Comparison of ENCODE assay signal across 21 cellular contexts in genomic region chr6:3650341-3650958, GRCh38.
"Had no signal": no experiment of that assay in that cellular context is flagged by ENCODE, and none has a peak within 500 bp of the region (broad histone marks: within the 10 kb centered on the region; RNA-seq: fewer than 3 reads in every experiment).

No MANE protein-coding gene starts in this region.

- H3K27me3 ChIP-seq: ovary, right atrium auricular region, sigmoid colon, testis, tibial nerve, uterus had no signal

- H3K36me3 Mint-ChIP-seq: naive thymus-derived CD4-positive, alpha-beta T cell had no signal

- H3K9me3 Mint-ChIP-seq: stimulated activated naive CD8-positive, alpha-beta T cell treated with anti-CD3 and anti-CD28 coated beads, Interleukin-15, Interleukin-2, amounts not matched to agents 100 ng/mL and 50 ng/mL, for 24 hours had no signal

- H3K4me3 ChIP-seq: coronary artery, heart left ventricle, ovary, right atrium auricular region, sigmoid colon, skin epidermis, testis, tibial nerve, uterus had no signal

- H3K4me3 Mint-ChIP-seq: endodermal cell; naive thymus-derived CD4-positive, alpha-beta T cell; stimulated activated naive CD8-positive, alpha-beta T cell treated with anti-CD3 and anti-CD28 coated beads, Interleukin-15, Interleukin-2, amounts not matched to agents 100 ng/mL and 50 ng/mL, for 24 hours had no signal

- DNase-seq: effector CD4-positive, alpha-beta T cell; endodermal cell; heart left ventricle; hippocampal formation; mammary epithelial cell; naive thymus-derived CD4-positive, alpha-beta T cell; nucleus accumbens; ovary; sigmoid colon; stimulated activated CD4-positive, alpha-beta T cell treated with anti-CD3 and anti-CD28 coated beads, Interleukin-12 subunit alpha, Interleukin-12 subunit beta, amount 100 ng/mL, for 4 hours; testis; uterus had no signal

- H3K27ac ChIP-seq: coronary artery, heart left ventricle, ovary, right atrium auricular region, skin epidermis, testis, tibial nerve, uterus had no signal

- H3K27me3 Mint-ChIP-seq: stimulated activated naive CD8-positive, alpha-beta T cell treated with anti-CD3 and anti-CD28 coated beads, Interleukin-15, Interleukin-2, amounts not matched to agents 100 ng/mL and 50 ng/mL, for 24 hours had no signal

- FAIRE-seq: endothelial cell of umbilical vein, frontal cortex, islet of Langerhans had no signal

- H3K9me3 ChIP-seq: heart left ventricle, ovary, right atrium auricular region, sigmoid colon, testis, uterus had no signal

- H3K4me1 ChIP-seq: heart left ventricle, right atrium auricular region, testis, tibial nerve, uterus had no signal

- H3K27ac Mint-ChIP-seq: endodermal cell; naive thymus-derived CD4-positive, alpha-beta T cell; stimulated activated naive CD8-positive, alpha-beta T cell treated with anti-CD3 and anti-CD28 coated beads, Interleukin-15, Interleukin-2, amounts not matched to agents 100 ng/mL and 50 ng/mL, for 24 hours had no signal

- H3K36me3 ChIP-seq: heart left ventricle, ovary, right atrium auricular region, sigmoid colon, tibial nerve, uterus had no signal

- ATAC-seq: heart left ventricle; left lobe of liver; naive thymus-derived CD4-positive, alpha-beta T cell had no signal

- H3K4me1 Mint-ChIP-seq: naive thymus-derived CD4-positive, alpha-beta T cell had no signal
